In the genomic region with DNA sequence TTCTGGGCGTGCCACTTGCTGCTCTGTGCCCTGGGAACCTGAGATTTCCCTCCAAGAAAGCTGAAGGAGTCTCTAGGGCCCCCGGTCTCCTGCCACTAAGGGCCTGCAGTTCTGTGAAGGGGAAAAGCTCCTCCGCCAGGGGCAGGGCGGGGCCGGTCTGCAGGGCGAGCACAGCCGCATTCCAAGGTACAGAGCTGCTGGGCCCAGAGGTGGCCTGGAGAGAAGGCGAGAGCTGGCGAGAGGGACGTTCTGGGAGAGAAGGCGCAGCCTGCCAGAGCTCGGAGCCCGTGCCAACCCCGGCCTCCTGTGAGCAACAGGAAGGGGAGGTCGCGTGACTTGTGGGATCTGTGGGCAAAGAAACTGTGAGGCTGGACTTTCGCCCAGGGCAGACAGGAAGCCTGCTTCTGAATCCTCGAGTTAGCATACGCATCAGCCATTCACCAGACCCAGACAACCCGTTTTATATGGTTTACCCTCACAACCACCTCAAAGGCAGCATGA, we compare ENCODE assay signal across 9 cellular contexts.
DNase-seq lines count a peak whose midpoint lies in the region; ATAC-seq and TF ChIP-seq lines count a peak whose summit lies in the region.
"Had no signal": no experiment of that assay in that cellular context is flagged by ENCODE, and none has a peak within 500 bp of the region (broad histone marks: within the 10 kb centered on the region; RNA-seq: fewer than 3 reads in every experiment).

No MANE protein-coding gene starts in this region.

- H3K27ac ChIP-seq in suprapubic skin, result peak overlapping the region; percentile 44
- no peak overlapping the region for H3K27ac ChIP-seq in vagina
- H3K27ac ChIP-seq: parathyroid adenoma had no signal

- no peak for TF ChIP-seq CTCF in mucosa of descending colon (IDR thresholded peaks at IDR 0.05)
- TF ChIP-seq CTCF in suprapubic skin (IDR thresholded peaks at IDR 0.05), result no peak
- no peak for TF ChIP-seq CTCF in vagina (IDR thresholded peaks at IDR 0.05)

- TF ChIP-seq EP300 in suprapubic skin (IDR thresholded peaks at IDR 0.05), result no peak

- H3K27me3 ChIP-seq in suprapubic skin (no peaks in the 10 kb centered on the region), vagina (no peaks in the 10 kb centered on the region)

- H3K36me3 ChIP-seq in mucosa of descending colon (ENCODE audit: low read depth) (no peaks in the 10 kb centered on the region), suprapubic skin (no peaks in the 10 kb centered on the region), vagina (no peaks in the 10 kb centered on the region)

- no peak overlapping the region for H3K4me3 ChIP-seq in mucosa of descending colon
- H3K4me3 ChIP-seq in suprapubic skin, result no peak overlapping the region
- no peak overlapping the region for H3K4me3 ChIP-seq in vagina

- H3K9me3 ChIP-seq in mucosa of descending colon (no peaks in the 10 kb centered on the region), suprapubic skin (no peaks in the 10 kb centered on the region), vagina (no peaks in the 10 kb centered on the region)

- peaks cover 3% of the 10 kb centered on the region for H3K4me1 ChIP-seq in mucosa of descending colon (ENCODE audit: low read depth)
- H3K4me1 ChIP-seq in suprapubic skin, result peaks cover 28% of the 10 kb centered on the region
- H3K4me1 ChIP-seq in vagina, result peaks cover 31% of the 10 kb centered on the region
- H3K4me1 ChIP-seq: parathyroid adenoma had no signal

- intact Hi-C loops in mucosa of descending colon (cut with DNase I, micrococcal nuclease), result no loop called here
- intact Hi-C loops in vagina (cut with DNase I), result loop anchor here (10.0 kb wide), 1 partner anchor 97 kb away; a partner anchor contains a TSS

- 41% methylated on average over 15 of the region's 20 CpGs for WGBS in suprapubic skin

- peak; percentile 59 for ATAC-seq in HG02798 (IDR thresholded peaks at IDR 0.05; ENCODE audit: poor library complexity, unreplicated experiment)
- ATAC-seq in mucosa of descending colon, result peak; percentile 89
- no peak for ATAC-seq in HG03025 (IDR thresholded peaks at IDR 0.05; ENCODE audit: low FRiP score, unreplicated experiment)

- TF ChIP-seq POLR2A in suprapubic skin (IDR thresholded peaks at IDR 0.05), result no peak
- TF ChIP-seq POLR2A in vagina (IDR thresholded peaks at IDR 0.05), result no peak

- DNase-seq in GM04504 (ENCODE audit: low read depth) (peak; percentile 85), UCSD-AML1 (lab: John Stamatoyannopoulos, UW; ENCODE audit: unreplicated experiment) (peak; percentile 84), dedifferentiated amniotic fluid mesenchymal stem cell (ENCODE audit: extremely low spot score) (peak; percentile 46), mucosa of descending colon (peak; percentile 75 to 83 (median 79)), suprapubic skin (ENCODE audit: low spot score in 2 of 2) (peak; percentile 83 to 85), vagina (ENCODE audit: extremely low spot score in 2 of 2) (no peak)

Comparison
In these comparisons a context has a peak if more than half of its experiments do, and no peak if none do; other contexts are left out.
1. DNase-seq: peak in GM04504 (single experiment), UCSD-AML1 (single experiment), dedifferentiated amniotic fluid mesenchymal stem cell (single experiment), mucosa of descending colon (3 of 3) and suprapubic skin (2 of 2); none in vagina (0 of 2).